32 cellular contexts compared by ENCODE assay signal in the genomic region with DNA sequence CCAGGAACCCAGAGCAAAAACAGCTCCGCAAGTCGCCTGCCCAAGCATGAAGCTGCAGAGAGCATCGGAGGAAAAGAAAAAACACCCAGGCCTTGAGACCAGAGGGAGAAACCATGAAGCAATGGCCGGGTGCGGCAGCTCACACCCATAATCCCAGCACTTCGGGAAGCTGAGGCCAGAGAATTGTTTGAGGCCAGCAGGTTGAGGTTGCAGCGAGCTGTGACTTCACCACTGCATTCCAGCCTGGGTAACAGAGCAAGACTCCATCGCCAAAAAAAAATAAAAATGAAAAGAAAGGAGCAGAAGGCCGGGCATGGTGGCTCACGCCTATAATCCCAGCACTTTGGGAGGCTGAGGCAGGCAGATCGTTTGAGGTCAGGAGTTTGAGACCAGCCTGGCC.
"Had no signal": no experiment of that assay in that cellular context is flagged by ENCODE, and none has a peak within 500 bp of the region (broad histone marks: within the 10 kb centered on the region; RNA-seq: fewer than 3 reads in every experiment).

No MANE protein-coding gene starts in this region.

- H3K27me3 ChIP-seq: brain microvascular endothelial cell, MG63, Peyer's patch had no signal

- H3K4me3 Mint-ChIP-seq: activated B cell treated with CpG ODN at 0.5 μM for 24 hours; activated CD8-positive, alpha-beta T cell treated with anti-CD3 and anti-CD28 coated beads for 36 hours; activated naive CD8-positive, alpha-beta T cell treated with anti-CD3 and anti-CD28 coated beads for 36 hours; activated T-helper 17 cell treated with anti-CD3 and anti-CD28 coated beads, Interleukin-2, amount 50 U/mL, for 72 hours had no signal

- H3K36me3 ChIP-seq: brain microvascular endothelial cell, MG63, Peyer's patch had no signal

- H3K36me3 Mint-ChIP-seq: activated naive CD8-positive, alpha-beta T cell treated with anti-CD3 and anti-CD28 coated beads for 36 hours had no signal

- ATAC-seq: activated CD8-positive, alpha-beta T cell treated with anti-CD3 and anti-CD28 coated beads for 36 hours; activated T-helper 17 cell treated with anti-CD3 and anti-CD28 coated beads, Interleukin-2, amount 50 U/mL, for 72 hours had no signal

- H3K4me1 ChIP-seq: Peyer's patch had no signal

- H3K27ac Mint-ChIP-seq: activated B cell treated with CpG ODN at 0.5 μM for 24 hours; activated CD8-positive, alpha-beta T cell treated with anti-CD3 and anti-CD28 coated beads for 36 hours; activated naive CD8-positive, alpha-beta T cell treated with anti-CD3 and anti-CD28 coated beads for 36 hours; activated T-cell treated with anti-CD3 and anti-CD28 coated beads, Interleukin-2, amount 50 U/mL, for 72 hours; activated T-helper 17 cell treated with anti-CD3 and anti-CD28 coated beads, Interleukin-2, amount 50 U/mL, for 72 hours had no signal

- H3K9me3 Mint-ChIP-seq: activated B cell treated with CpG ODN at 0.5 μM for 24 hours; activated CD8-positive, alpha-beta T cell treated with anti-CD3 and anti-CD28 coated beads for 36 hours; activated naive CD8-positive, alpha-beta T cell treated with anti-CD3 and anti-CD28 coated beads for 36 hours; activated T-cell treated with anti-CD3 and anti-CD28 coated beads, Interleukin-2, amount 50 U/mL, for 72 hours; activated T-helper 17 cell treated with anti-CD3 and anti-CD28 coated beads, Interleukin-2, amount 50 U/mL, for 72 hours had no signal

- H3K27ac ChIP-seq: brain microvascular endothelial cell, Peyer's patch, VCaP had no signal

- H3K4me3 ChIP-seq: MG63, Peyer's patch had no signal

- H3K9me3 ChIP-seq: MG63, Peyer's patch had no signal

- DNase-seq: activated B cell treated with CpG ODN at 0.5 μM for 24 hours; activated CD4-positive, alpha-beta T cell treated with anti-CD3 and anti-CD28 coated beads for 48 hours; activated CD4-positive, alpha-beta T cell treated with anti-CD3 and anti-CD28 coated beads, Interleukin-2, amount 50 U/mL, for 4 hours; activated CD4-positive, CD25-positive, alpha-beta regulatory T cell treated with anti-CD3 and anti-CD28 coated beads, Interleukin-2, amount 50 U/mL, for 72 hours; activated CD8-positive, alpha-beta T cell treated with anti-CD3 and anti-CD28 coated beads for 36 hours; activated effector memory CD4-positive, alpha-beta T cell treated with anti-CD3 and anti-CD28 coated beads, Interleukin-2, amount 50 U/mL, for 16 hours; activated naive CD4-positive, alpha-beta T cell; activated naive CD4-positive, alpha-beta T cell treated with anti-CD3 and anti-CD28 coated beads, Interleukin-2, amount 50 U/mL, for 16 hours; activated naive CD8-positive, alpha-beta T cell treated with anti-CD3 and anti-CD28 coated beads for 36 hours; activated T-cell treated with anti-CD3 and anti-CD28 coated beads, Interleukin-2, amount 50 U/mL, for 1 hour; activated T-cell treated with anti-CD3 and anti-CD28 coated beads, Interleukin-2, amount 50 U/mL, for 72 hours; amniotic stem cell; brain microvascular endothelial cell; Kasumi-1; KG1; MG63; NCI-H1048; NCI-H1436; NCI-H1694; NCI-H1930; NCI-H2081 treated with DMSO at 0.1 percent for 48 hours; NCI-H226; NCI-H446 treated with DMSO at 0.1 percent for 48 hours; NCI-H524 treated with DMSO at 0.1 percent for 48 hours; Peyer's patch; SIG-M5; SW 1271; T-helper 1 cell; T-helper 2 cell; T-helper 9 cell had no signal
